In genomic region chr6:46491201-46491788, GRCh38 we compare ENCODE assay signal across 8 cellular contexts. TPM values are rescaled to one million over a fixed set of nuclear protein-coding genes. Genes with fewer than 3 reads are reported as not detected.
DNase-seq lines count a peak whose midpoint lies in the region; ATAC-seq and TF ChIP-seq lines count a peak whose summit lies in the region.

Gene RCAN2 (minus strand): TSS chr6:46491449.

- H3K4me1 ChIP-seq in muscle layer of colon (ENCODE audit: insufficient read depth, low read length) (peaks cover 6% of the 10 kb centered on the region), transverse colon (peaks cover 0 to 14% (median 12%) of the 10 kb centered on the region in 4 donors)

- H3K36me3 ChIP-seq in muscle layer of colon (ENCODE audit: insufficient read depth, low read length), result no peaks in the 10 kb centered on the region
- no peaks in the 10 kb centered on the region for H3K36me3 ChIP-seq in transverse colon

- no peak within 1 kb of the TSS for H3K9ac ChIP-seq in muscle layer of colon (ENCODE audit: low read length)

- no peak for TF ChIP-seq POLR2A in transverse colon (IDR thresholded peaks at IDR 0.05)

- peaks cover 0 to 5% of the 10 kb centered on the region in 2 donors for H3K27me3 ChIP-seq in muscle layer of colon (ENCODE audit: control insufficient read depth in 1 of 2, insufficient read depth in 2 of 2, low read length in 2 of 2)
- H3K27me3 ChIP-seq in transverse colon, result peaks cover 45% of the 10 kb centered on the region

- peak; percentile 13 for DNase-seq in DMS 273 treated with DMSO at 0.1 percent for 48 hours (lab: John Stamatoyannopoulos, UW)
- peak; percentile 11 for DNase-seq in NCI-H146 treated with DMSO at 0.1 percent for 48 hours (lab: John Stamatoyannopoulos, UW; ENCODE audit: unreplicated experiment)
- DNase-seq in activated T-cell treated with anti-CD3 and anti-CD28 coated beads, Interleukin-2, amount 50 U/mL, for 1 hour, result peak; percentile 20
- DNase-seq in fibroblast of peridontal ligament (ENCODE audit: extremely low read depth), result peak; percentile 42
- peak; percentile 60 for DNase-seq in transverse colon
- DNase-seq in NCI-H1092 treated with DMSO at 0.1 percent for 48 hours (lab: John Stamatoyannopoulos, UW), result no peak

- 0% methylated on average over 28 of the region's 60 CpGs; no CpG with 5 or more reads in 1 of the 2 donors for WGBS in transverse colon (ENCODE audit: low coverage in 1 of 2), 2 donors

- in situ Hi-C loops in transverse colon (cut with MboI; ENCODE audit: low pct_ligation_motif_present in 1 of 4, low pct_unique_long_range_greater_than_20kb in 1 of 4, low sequenced_read_pairs in 3 of 4), result no loop called here

- TF ChIP-seq CTCF in transverse colon (IDR thresholded peaks at IDR 0.05), result no peak

- H3K4me3 ChIP-seq in muscle layer of colon (ENCODE audit: low read depth in 1 of 2, low read length in 2 of 2) (peak within 1 kb of the TSS; percentile 66 to 67), transverse colon (peak within 1 kb of the TSS; percentile 38 to 86 (median 62))

- H3K27ac ChIP-seq in muscle layer of colon (ENCODE audit: low read depth, low read length), result no peak within 1 kb of the TSS
- peak within 1 kb of the TSS; percentile 67 to 81 (median 72) for H3K27ac ChIP-seq in transverse colon

- no peak for TF ChIP-seq EP300 in transverse colon (IDR thresholded peaks at IDR 0.05; ENCODE audit: low read depth)

- ATAC-seq in GM21717 (IDR thresholded peaks at IDR 0.05; ENCODE audit: unreplicated experiment), result peak; percentile 60

- intact Hi-C loops in transverse colon (cut with DNase I; ENCODE audit: low total_unique reads), result loop anchor here (10.0 kb wide), 1 partner anchor 66 kb away; no protein-coding TSS in a partner anchor

- H3K9me3 ChIP-seq in muscle layer of colon (ENCODE audit: low read length) (no peaks in the 10 kb centered on the region), transverse colon (no peaks in the 10 kb centered on the region)

RNA-seq across cellular contexts. Expression of gene RCAN2, which starts in this region (rescaled TPM):
- 1 to 10 TPM; 1.9 to 9.5 (median 7.5) TPM for total RNA-seq in transverse colon
